9 cellular contexts compared by ENCODE assay signal in the genomic region with DNA sequence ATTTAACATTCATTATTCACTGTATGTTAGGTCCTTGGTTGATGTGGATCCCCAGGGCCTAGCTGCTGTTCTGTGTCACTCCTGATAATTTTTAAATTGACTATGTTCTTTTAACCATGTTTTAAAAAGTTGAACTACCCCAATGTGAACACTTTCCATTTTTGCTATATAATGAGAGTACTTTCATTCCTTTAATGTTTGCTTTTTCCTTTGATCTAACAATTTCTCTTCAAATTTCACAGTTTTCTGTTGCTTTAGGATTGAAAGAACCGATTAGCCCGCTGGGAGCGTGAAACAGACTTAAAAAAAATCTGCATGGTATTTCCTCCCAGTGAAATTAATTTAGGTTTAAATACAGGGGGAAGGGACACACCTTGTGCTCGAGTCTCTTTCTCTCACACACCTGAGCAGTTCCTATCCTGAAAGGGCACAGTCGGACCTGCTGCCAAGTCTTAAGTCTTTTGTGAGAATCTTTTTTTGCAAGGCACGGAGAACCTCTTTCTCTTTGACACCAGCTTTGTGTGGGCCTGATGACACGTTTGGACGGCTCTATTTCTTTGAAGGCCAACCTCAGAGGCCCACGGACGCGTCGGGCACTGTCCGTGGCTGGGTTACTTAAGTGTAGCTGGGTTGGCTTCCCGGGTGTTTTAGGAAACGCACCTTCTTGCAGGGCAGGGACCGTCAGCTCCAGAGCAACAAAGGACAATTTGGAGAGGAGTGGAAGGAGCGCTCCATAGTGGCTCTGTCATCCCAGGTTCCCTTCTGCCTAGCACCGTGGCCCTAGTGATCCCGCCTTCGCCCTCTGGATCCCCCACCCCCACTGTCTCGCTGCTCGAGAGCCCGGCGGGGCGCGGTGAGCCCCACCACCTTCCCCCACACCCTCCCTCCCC. TPM values are rescaled to one million over a fixed set of nuclear protein-coding genes. Genes with fewer than 3 reads are reported as not detected.
A peak's percentile ranks its signal among the peaks of the same experiment; 100 is the strongest.
DNase-seq lines count a peak whose midpoint lies in the region; ATAC-seq, FAIRE-seq and TF ChIP-seq lines count a peak whose summit lies in the region.
"Had no signal": no experiment of that assay in that cellular context is flagged by ENCODE, and none has a peak within 500 bp of the region (broad histone marks: within the 10 kb centered on the region; RNA-seq: fewer than 3 reads in every experiment).

No MANE protein-coding gene starts in this region.

- ATAC-seq in stimulated activated naive CD8-positive, alpha-beta T cell treated with anti-CD3 and anti-CD28 coated beads, Interleukin-15, amount 100 ng/mL, for 72 hours: no peak
- no peak for ATAC-seq in activated CD4-positive, CD25-positive, alpha-beta regulatory T cell treated with anti-CD3 and anti-CD28 coated beads, Interleukin-2, amount 50 U/mL, for 24 hours
- no peak for ATAC-seq in GM19351 (IDR thresholded peaks at IDR 0.05; ENCODE audit: unreplicated experiment)

- no peaks in the 10 kb centered on the region for H3K36me3 Mint-ChIP-seq in stimulated activated naive CD8-positive, alpha-beta T cell treated with anti-CD3 and anti-CD28 coated beads, Interleukin-15, Interleukin-2, amounts not matched to agents 100 ng/mL and 50 ng/mL, for 24 hours (ENCODE audit: low read depth)
- H3K36me3 Mint-ChIP-seq in chondrocyte (ENCODE audit: low read depth): peaks cover 1% of the 10 kb centered on the region

- H3K27me3 ChIP-seq in mucosa of stomach (ENCODE audit: control insufficient read depth, insufficient read depth, low read length): peaks cover 11% of the 10 kb centered on the region

- peaks cover 18% of the 10 kb centered on the region for H3K4me1 ChIP-seq in mucosa of stomach (ENCODE audit: control insufficient read depth, insufficient read depth, low read length)

- no peak for TF ChIP-seq POLR2A in GM12892 (IDR thresholded peaks at IDR 0.05; ENCODE audit: low read depth, low read length)

- FAIRE-seq in GM12892 (lab: Jason Lieb, UNC): no peak

- no peak overlapping the region for H3K4me3 ChIP-seq in mucosa of stomach (ENCODE audit: low read length)

- no peak for DNase-seq in stimulated activated naive CD8-positive, alpha-beta T cell treated with anti-CD3 and anti-CD28 coated beads, Interleukin-15, amount 100 ng/mL, for 72 hours
- no peak for DNase-seq in chondrocyte (ENCODE audit: low spot score)
- DNase-seq in GM13976 (ENCODE audit: low spot score): no peak
- no peak for DNase-seq in GM12892 (ENCODE audit: insufficient read length)

- no peaks in the 10 kb centered on the region for H3K9me3 Mint-ChIP-seq in stimulated activated naive CD8-positive, alpha-beta T cell treated with anti-CD3 and anti-CD28 coated beads, Interleukin-15, Interleukin-2, amounts not matched to agents 100 ng/mL and 50 ng/mL, for 24 hours
- no peaks in the 10 kb centered on the region for H3K9me3 Mint-ChIP-seq in stimulated activated naive CD8-positive, alpha-beta T cell treated with anti-CD3 and anti-CD28 coated beads, Interleukin-15, amount 100 ng/mL, for 72 hours
- no peaks in the 10 kb centered on the region for H3K9me3 Mint-ChIP-seq in chondrocyte (ENCODE audit: low read depth)

- H3K27ac Mint-ChIP-seq in stimulated activated naive CD8-positive, alpha-beta T cell treated with anti-CD3 and anti-CD28 coated beads, Interleukin-15, Interleukin-2, amounts not matched to agents 100 ng/mL and 50 ng/mL, for 24 hours: no peak overlapping the region
- no peak overlapping the region for H3K27ac Mint-ChIP-seq in stimulated activated naive CD8-positive, alpha-beta T cell treated with anti-CD3 and anti-CD28 coated beads, Interleukin-15, amount 100 ng/mL, for 72 hours
- no peak overlapping the region for H3K27ac Mint-ChIP-seq in chondrocyte (ENCODE audit: unreplicated experiment)

- no peaks in the 10 kb centered on the region for H3K9me3 ChIP-seq in mucosa of stomach (ENCODE audit: control insufficient read depth, low read length)

- in situ Hi-C loops in GM13976 (cut with MboI; ENCODE audit: low sequenced_read_pairs, unreplicated experiment): no loop called here

- H3K9ac ChIP-seq in mucosa of stomach (ENCODE audit: low read length): peak overlapping the region; percentile 71

- H3K4me1 Mint-ChIP-seq in stimulated activated naive CD8-positive, alpha-beta T cell treated with anti-CD3 and anti-CD28 coated beads, Interleukin-15, Interleukin-2, amounts not matched to agents 100 ng/mL and 50 ng/mL, for 24 hours (ENCODE audit: low read depth): peaks cover 22% of the 10 kb centered on the region
- H3K4me1 Mint-ChIP-seq in stimulated activated naive CD8-positive, alpha-beta T cell treated with anti-CD3 and anti-CD28 coated beads, Interleukin-15, amount 100 ng/mL, for 72 hours: peaks cover 30% of the 10 kb centered on the region
- peaks cover 13% of the 10 kb centered on the region for H3K4me1 Mint-ChIP-seq in chondrocyte (ENCODE audit: low read depth)

- H3K36me3 ChIP-seq in mucosa of stomach (ENCODE audit: control insufficient read depth, insufficient read depth, low read length): no peaks in the 10 kb centered on the region

- peaks cover 56% of the 10 kb centered on the region for H3K27me3 Mint-ChIP-seq in stimulated activated naive CD8-positive, alpha-beta T cell treated with anti-CD3 and anti-CD28 coated beads, Interleukin-15, Interleukin-2, amounts not matched to agents 100 ng/mL and 50 ng/mL, for 24 hours
- peaks cover 82% of the 10 kb centered on the region for H3K27me3 Mint-ChIP-seq in stimulated activated naive CD8-positive, alpha-beta T cell treated with anti-CD3 and anti-CD28 coated beads, Interleukin-15, amount 100 ng/mL, for 72 hours
- peaks cover 57% of the 10 kb centered on the region for H3K27me3 Mint-ChIP-seq in chondrocyte (ENCODE audit: low read depth)

- TF ChIP-seq CTCF in chondrocyte (IDR thresholded peaks at IDR 0.05): no peak
- no peak for TF ChIP-seq CTCF in GM13976 (IDR thresholded peaks at IDR 0.05; ENCODE audit: borderline replicate concordance, control extremely low read depth, extremely low read depth, insufficient read depth, missing control alignments)

- H3K4me3 Mint-ChIP-seq in stimulated activated naive CD8-positive, alpha-beta T cell treated with anti-CD3 and anti-CD28 coated beads, Interleukin-15, Interleukin-2, amounts not matched to agents 100 ng/mL and 50 ng/mL, for 24 hours: peak overlapping the region; percentile 33
- H3K4me3 Mint-ChIP-seq in stimulated activated naive CD8-positive, alpha-beta T cell treated with anti-CD3 and anti-CD28 coated beads, Interleukin-15, amount 100 ng/mL, for 72 hours: peak overlapping the region in 1 of 2 donors; percentile 79
- peak overlapping the region; percentile 48 for H3K4me3 Mint-ChIP-seq in chondrocyte (ENCODE audit: unreplicated experiment)

RNA-seq across cellular contexts. Expression of a gene that starts 1.0 kb away (rescaled TPM):
- total RNA-seq in chondrocyte: 0.50 to 1.7 TPM (median 0.56 TPM) in 3 replicates
- polyA plus RNA-seq in GM12892 (2012; ENCODE audit: missing spikeins): not detected

RNA-seq across cellular contexts. Expression of a gene that starts 47.2 kb away (rescaled TPM):
- total RNA-seq in chondrocyte: 4.9 to 5.9 TPM (median 5.0 TPM) in 3 replicates
- not detected for polyA plus RNA-seq in GM12892 (2012; ENCODE audit: missing spikeins)
- total RNA-seq: pulmonary artery endothelial cell had no signal
